26 cellular contexts compared by ENCODE assay signal in genomic region chr9:30718483-30718882, GRCh38.
"Had no signal": no experiment of that assay in that cellular context is flagged by ENCODE, and none has a peak within 500 bp of the region (broad histone marks: within the 10 kb centered on the region; RNA-seq: fewer than 3 reads in every experiment).

No MANE protein-coding gene starts in this region.

- H3K79me2 ChIP-seq: parathyroid adenoma had no signal

- H3K27me3 ChIP-seq: neutrophil, ovary, right lobe of liver, sigmoid colon, stomach, thyroid gland, tibial nerve, upper lobe of left lung, vagina had no signal

- H3K36me3 ChIP-seq: neutrophil, ovary, right lobe of liver, sigmoid colon, stomach, thoracic aorta, thyroid gland, tibial nerve, upper lobe of left lung, vagina had no signal

- H3K4me3 ChIP-seq: ovary, psoas muscle, right lobe of liver, sigmoid colon, stomach, thoracic aorta, thyroid gland, tibial nerve, upper lobe of left lung, vagina had no signal

- H3K27ac ChIP-seq: neutrophil, ovary, parathyroid adenoma, psoas muscle, right lobe of liver, sigmoid colon, stomach, thoracic aorta, thyroid gland, tibial nerve, upper lobe of left lung, vagina had no signal

- H3K9ac ChIP-seq: parathyroid adenoma had no signal

- H3K9me3 ChIP-seq: neutrophil, ovary, psoas muscle, right lobe of liver, sigmoid colon, thoracic aorta, thyroid gland, tibial nerve, upper lobe of left lung, vagina had no signal

- H3K4me1 ChIP-seq: parathyroid adenoma, psoas muscle, right lobe of liver, sigmoid colon, stomach, thyroid gland, tibial nerve, upper lobe of left lung, vagina had no signal

- ATAC-seq: natural killer cell treated with Interleukin-12 subunit alpha and Interleukin-12 subunit beta and Interleukin-15 and Interleukin-18, amount 100 ng/mL, for 72 hours; psoas muscle; right cardiac atrium; right lobe of liver; stimulated activated effector memory CD8-positive, alpha-beta T cell treated with anti-CD3 and anti-CD28 coated beads, Interleukin-12 subunit alpha, Interleukin-12 subunit beta, amount 100 ng/mL, for 72 hours; stimulated activated naive B cell treated with anti-CD40 and anti-IgM and Interleukin-4, amounts not matched to agents 10 μg/mL and 1 μg/mL and 100 μg/mL, for 72 hours had no signal

- H2AFZ ChIP-seq: parathyroid adenoma had no signal

- DNase-seq: nephron progenitor cell; occipital lobe; ovary; posterior cingulate gyrus; psoas muscle; right cardiac atrium; right lobe of liver; sigmoid colon; small intestine; stimulated activated CD4-positive, alpha-beta T cell treated with anti-CD3 and anti-CD28 coated beads, Interleukin-15, amount 100 ng/mL, for 24 hours; stimulated activated CD4-positive, alpha-beta T cell treated with anti-CD3 and anti-CD28 coated beads, Interleukin-2, amount 100 ng/mL, for 24 hours; stimulated activated CD4-positive, alpha-beta T cell treated with anti-CD3 and anti-CD28 coated beads, Interleukin-2, amount 100 ng/mL, for 48 hours; stimulated activated CD4-positive, alpha-beta T cell treated with anti-CD3 and anti-CD28 coated beads, Interleukin-4, amount 100 ng/mL, for 24 hours; stimulated activated naive B cell treated with anti-CD40 and anti-IgM and Interleukin-4, amounts not matched to agents 10 μg/mL and 1 μg/mL and 100 μg/mL, for 72 hours; stimulated activated naive CD4-positive, alpha-beta T cell treated with Interleukin-2 at 50 U/mL for 16 hours; stomach; thyroid gland; trophoblast cell; upper lobe of left lung had no signal
